In the genomic region with DNA sequence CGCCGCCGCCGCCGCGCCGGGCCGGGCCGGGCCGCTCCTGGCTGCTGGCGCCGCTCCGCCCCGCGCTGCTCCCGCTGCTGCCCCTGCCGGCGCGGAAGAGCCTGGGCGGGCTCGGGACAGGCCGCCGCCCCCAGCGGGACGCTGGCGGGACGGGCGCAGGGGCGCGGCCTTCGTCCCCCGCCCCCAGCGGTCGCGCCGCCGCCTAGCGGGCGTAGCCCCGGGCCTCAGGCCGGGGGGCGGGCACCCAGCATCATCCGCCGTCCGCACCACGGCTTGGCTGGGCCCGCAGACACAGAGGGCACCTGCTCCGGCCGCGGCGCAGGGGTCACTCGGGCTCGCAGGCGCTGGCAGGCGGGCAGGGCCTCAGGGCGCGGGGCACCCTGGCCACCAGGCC, we compare ENCODE assay signal across 8 cellular contexts. TPM values are rescaled to one million over a fixed set of nuclear protein-coding genes. Genes with fewer than 3 reads are reported as not detected.
A peak's percentile ranks its signal among the peaks of the same experiment; 100 is the strongest.
DNase-seq lines count a peak whose midpoint lies in the region; ATAC-seq and TF ChIP-seq lines count a peak whose summit lies in the region.

TSS of gene AMFR (minus strand) at position 107 of the 394 bp plus-strand sequence. CDS start 218 bp downstream, outside the sequence.

- DNase-seq in BE2C (peak; percentile 84), NOMO-1 treated with dmso at 0.1 percent for 144 hours (lab: John Stamatoyannopoulos, UW; ENCODE audit: unreplicated experiment) (peak; percentile 61), activated T-cell treated with anti-CD3 and anti-CD28 coated beads for 4 hours (peak; percentile 34), epithelial cell of proximal tubule (ENCODE audit: low read depth) (no peak), mucosa of gallbladder (ENCODE audit: low spot score) (peak; percentile 55)
- DNase-seq in stimulated activated CD8-positive, alpha-beta memory T cell treated with anti-CD3 and anti-CD28 coated beads, Interleukin-4, amount 100 ng/mL, for 1 hour (ENCODE audit: low read depth in 2 of 2, low spot score in 1 of 2) = peak; percentile 13 to 25

- TF ChIP-seq CTCF in BE2C (IDR thresholded peaks at IDR 0.05; ENCODE audit: low read depth, low read length) (peak; percentile 13; the same call in 1 of the 2 replicates), epithelial cell of proximal tubule (conservative IDR thresholded peaks at IDR 0.05; ENCODE audit: low read depth, low read length) (peak; percentile 14)

- H3K36me3 ChIP-seq in BE2C = peaks cover 6% of the 10 kb centered on the region

- peaks cover 7% of the 10 kb centered on the region for H3K4me1 ChIP-seq in BE2C

- no peaks in the 10 kb centered on the region for H3K9me3 ChIP-seq in BE2C

- peak within 1 kb of the TSS; percentile 80 for H3K4me3 ChIP-seq in BE2C (ENCODE audit: low read depth, low read length)
- peak within 1 kb of the TSS; percentile 70 for H3K4me3 ChIP-seq in epithelial cell of proximal tubule (ENCODE audit: low read depth, low read length)

- no peaks in the 10 kb centered on the region for H3K27me3 ChIP-seq in BE2C

- ATAC-seq in GM18867 (IDR thresholded peaks at IDR 0.05; ENCODE audit: unreplicated experiment) (peak; percentile 78), HG03095 (IDR thresholded peaks at IDR 0.05; ENCODE audit: unreplicated experiment) (peak; percentile 67)

RNA-seq across cellular contexts. Expression of gene AMFR, which starts in this region (rescaled TPM):
- 47.8 TPM for polyA plus RNA-seq in BE2C (2012; ENCODE audit: insufficient read depth, insufficient read length, low read depth)
- 111 and 119 TPM in 2 replicates for total RNA-seq in epithelial cell of proximal tubule
- total RNA-seq in mucosa of gallbladder = 121 TPM
